Comparison of ENCODE assay signal across 9 cellular contexts in the genomic region with DNA sequence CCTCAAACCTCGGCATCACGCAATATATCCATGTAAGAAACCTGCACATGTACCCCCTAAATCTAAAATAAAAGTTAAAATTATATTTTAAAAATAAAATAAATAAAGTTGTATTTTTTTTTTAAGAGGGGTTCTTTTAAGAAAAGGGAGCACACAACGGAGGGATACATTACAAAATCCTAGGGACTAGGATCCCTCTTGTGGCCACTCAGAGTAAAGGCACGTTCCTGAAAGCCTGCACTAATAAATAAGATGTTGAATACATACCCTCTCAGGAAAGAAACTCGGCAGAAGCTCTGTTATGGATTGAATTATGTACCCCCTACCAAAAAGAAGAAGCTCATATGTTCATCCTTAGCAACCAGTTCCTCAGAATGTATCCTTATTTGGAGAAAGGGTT. TPM values are rescaled to one million over a fixed set of nuclear protein-coding genes. Genes with fewer than 3 reads are reported as not detected.
DNase-seq lines count a peak whose midpoint lies in the region; ATAC-seq and TF ChIP-seq lines count a peak whose summit lies in the region.
"Had no signal": no experiment of that assay in that cellular context is flagged by ENCODE, and none has a peak within 500 bp of the region (broad histone marks: within the 10 kb centered on the region; RNA-seq: fewer than 3 reads in every experiment).

No MANE protein-coding gene starts in this region.

- in situ Hi-C loops in astrocyte of the spinal cord (cut with HindIII; ENCODE audit: low sequenced_read_pairs), result no loop called here

- H3K9me3 Mint-ChIP-seq in CD14-positive monocyte, result peaks cover 0 to 2% (median 0%) of the 10 kb centered on the region in 7 donors
- H3K9me3 Mint-ChIP-seq in activated T-helper 2 cell treated with anti-CD3 and anti-CD28 coated beads, Interferon-gamma antibody, Interleukin-2, Interleukin-4, amounts not matched to agents 10 μg/mL and 5 μg/mL and 100 μg/mL, durations not matched to agents 14 hours and 24 hours and 36 hours, result no peaks in the 10 kb centered on the region
- H3K9me3 Mint-ChIP-seq: memory B cell had no signal

- no peak overlapping the region for H3K23ac ChIP-seq in mesendoderm (ENCODE audit: low read length)

- no peak overlapping the region for H3K4ac ChIP-seq in mesendoderm (ENCODE audit: low read depth, low read length)

- H4K8ac ChIP-seq in mesendoderm (ENCODE audit: low read depth, low read length), result no peak overlapping the region

- DNase-seq in CD14-positive monocyte (ENCODE audit: low spot score) (no peak), M059J (ENCODE audit: low read depth) (peak; percentile 15), astrocyte of the spinal cord (ENCODE audit: low read depth, low spot score) (peak; percentile 18), mesendoderm (peak; percentile 29), SHP77 (lab: John Stamatoyannopoulos, UW) (no peak)
- no peak for DNase-seq in activated T-helper 2 cell treated with anti-CD3 and anti-CD28 coated beads, Interferon-gamma antibody, Interleukin-2, Interleukin-4, amounts not matched to agents 10 μg/mL and 5 μg/mL and 100 μg/mL, durations not matched to agents 14 hours and 24 hours and 36 hours (ENCODE audit: low spot score)

- H2BK120ac ChIP-seq in mesendoderm (ENCODE audit: low read depth, low read length), result no peak overlapping the region

- no peaks in the 10 kb centered on the region for H3K79me2 ChIP-seq in mesendoderm (ENCODE audit: control insufficient read depth, insufficient read depth, low read length)

- H3K9ac ChIP-seq in mesendoderm (ENCODE audit: low read length), result no peak overlapping the region

- peaks cover 2 to 9% (median 5%) of the 10 kb centered on the region in 3 donors for H3K27me3 Mint-ChIP-seq in CD14-positive monocyte (ENCODE audit: low read depth in 3 of 3)
- peaks cover 2% of the 10 kb centered on the region for H3K27me3 Mint-ChIP-seq in activated T-helper 2 cell treated with anti-CD3 and anti-CD28 coated beads, Interferon-gamma antibody, Interleukin-2, Interleukin-4, amounts not matched to agents 10 μg/mL and 5 μg/mL and 100 μg/mL, durations not matched to agents 14 hours and 24 hours and 36 hours (ENCODE audit: low read depth)
- H3K27me3 Mint-ChIP-seq: memory B cell had no signal

- no peak overlapping the region for H3K4me3 Mint-ChIP-seq in CD14-positive monocyte
- H3K4me3 Mint-ChIP-seq in activated T-helper 2 cell treated with anti-CD3 and anti-CD28 coated beads, Interferon-gamma antibody, Interleukin-2, Interleukin-4, amounts not matched to agents 10 μg/mL and 5 μg/mL and 100 μg/mL, durations not matched to agents 14 hours and 24 hours and 36 hours (ENCODE audit: low read depth), result no peak overlapping the region
- H3K4me3 Mint-ChIP-seq: memory B cell had no signal

- H3K4me1 ChIP-seq in mesendoderm (ENCODE audit: control insufficient read depth, low read depth, low read length), result no peaks in the 10 kb centered on the region

- intact Hi-C loops in CD14-positive monocyte (cut with micrococcal nuclease), result no loop called here
- intact Hi-C loops in activated T-helper 2 cell treated with anti-CD3 and anti-CD28 coated beads, Interferon-gamma antibody, Interleukin-2, Interleukin-4, amounts not matched to agents 10 μg/mL and 5 μg/mL and 100 μg/mL, durations not matched to agents 14 hours and 24 hours and 36 hours (cut with micrococcal nuclease), result no loop called here

- H2BK5ac ChIP-seq in mesendoderm (ENCODE audit: low read length), result no peak overlapping the region

- no peak overlapping the region for H3K27ac ChIP-seq in mesendoderm (ENCODE audit: low read depth, low read length)

- no peaks in the 10 kb centered on the region for H3K4me1 Mint-ChIP-seq in CD14-positive monocyte
- H3K4me1 Mint-ChIP-seq in activated T-helper 2 cell treated with anti-CD3 and anti-CD28 coated beads, Interferon-gamma antibody, Interleukin-2, Interleukin-4, amounts not matched to agents 10 μg/mL and 5 μg/mL and 100 μg/mL, durations not matched to agents 14 hours and 24 hours and 36 hours (ENCODE audit: low read depth), result no peaks in the 10 kb centered on the region
- H3K4me1 Mint-ChIP-seq: memory B cell had no signal

- H3K27me3 ChIP-seq in mesendoderm (ENCODE audit: insufficient read depth, low read length, poor library complexity), result no peaks in the 10 kb centered on the region

- no peak overlapping the region for H4K5ac ChIP-seq in mesendoderm (ENCODE audit: low read length)

- no peaks in the 10 kb centered on the region for H3K79me1 ChIP-seq in mesendoderm (ENCODE audit: low read length)

- no peaks in the 10 kb centered on the region for H3K36me3 Mint-ChIP-seq in CD14-positive monocyte
- H3K36me3 Mint-ChIP-seq in activated T-helper 2 cell treated with anti-CD3 and anti-CD28 coated beads, Interferon-gamma antibody, Interleukin-2, Interleukin-4, amounts not matched to agents 10 μg/mL and 5 μg/mL and 100 μg/mL, durations not matched to agents 14 hours and 24 hours and 36 hours (ENCODE audit: low read depth), result no peaks in the 10 kb centered on the region
- H3K36me3 Mint-ChIP-seq: memory B cell had no signal

- H3K56ac ChIP-seq in mesendoderm (ENCODE audit: low read length), result no peak overlapping the region

- no peaks in the 10 kb centered on the region for H3K36me3 ChIP-seq in mesendoderm (ENCODE audit: control insufficient read depth, insufficient read depth, low read length)

- H3K4me2 ChIP-seq in mesendoderm (ENCODE audit: low read length), result no peak overlapping the region

- TF ChIP-seq CTCF in CD14-positive monocyte (IDR thresholded peaks at IDR 0.05), result peak; percentile 50
- peak; percentile 67 for TF ChIP-seq CTCF in astrocyte of the spinal cord (IDR thresholded peaks at IDR 0.05; ENCODE audit: low read depth, low read length)

- H2AK5ac ChIP-seq in mesendoderm (ENCODE audit: low read length), result no peak overlapping the region

- no peak overlapping the region for H3K27ac Mint-ChIP-seq in CD14-positive monocyte
- no peak overlapping the region for H3K27ac Mint-ChIP-seq in activated T-helper 2 cell treated with anti-CD3 and anti-CD28 coated beads, Interferon-gamma antibody, Interleukin-2, Interleukin-4, amounts not matched to agents 10 μg/mL and 5 μg/mL and 100 μg/mL, durations not matched to agents 14 hours and 24 hours and 36 hours
- H3K27ac Mint-ChIP-seq: memory B cell had no signal

- no peak overlapping the region for H3K4me3 ChIP-seq in astrocyte of the spinal cord (ENCODE audit: low read depth, low read length)
- H3K4me3 ChIP-seq in mesendoderm (ENCODE audit: low read length), result no peak overlapping the region

- ATAC-seq in GM18861 (IDR thresholded peaks at IDR 0.05; ENCODE audit: unreplicated experiment) (peak; percentile 63), GM19035 (IDR thresholded peaks at IDR 0.05; ENCODE audit: unreplicated experiment) (no peak)

- no CpG with 5 or more reads among the region's 5 CpGs for WGBS in mesendoderm (ENCODE audit: extremely low coverage, insufficient coverage, low lambda C conversion rate)

- H3K18ac ChIP-seq in mesendoderm (ENCODE audit: low read length), result no peak overlapping the region

- H2BK15ac ChIP-seq in mesendoderm (replicated peaks; ENCODE audit: low read depth), result no peak overlapping the region

RNA-seq across cellular contexts. Expression of gene PRDX4, which starts 50.9 kb away (rescaled TPM):
- 10 to 100 TPM; 60.6 to 76.2 TPM for polyA plus RNA-seq in CD14-positive monocyte
- total RNA-seq in M059J (2014; rRNA removed; shearing (Covaris generic)), result 468 and 479 TPM in 2 replicates
- 168 TPM for polyA plus RNA-seq in mesendoderm (2013, experiment 1 of 2)
- polyA plus RNA-seq in mesendoderm (2013, experiment 2 of 2), result 165 TPM
- total RNA-seq in activated T-helper 2 cell treated with anti-CD3 and anti-CD28 coated beads, Interferon-gamma antibody, Interleukin-2, Interleukin-4, amounts not matched to agents 10 μg/mL and 5 μg/mL and 100 μg/mL, durations not matched to agents 14 hours and 24 hours and 36 hours, result 59.0 and 68.0 TPM in 2 replicates

Comparison
In these comparisons a context has a peak if more than half of its experiments do, and no peak if none do; other contexts are left out.
1. DNase-seq: peak in M059J (single experiment), astrocyte of the spinal cord (single experiment) and mesendoderm (single experiment); none in CD14-positive monocyte (single experiment), SHP77 (0 of 2) and activated T-helper 2 cell treated with anti-CD3 and anti-CD28 coated beads, Interferon-gamma antibody, Interleukin-2, Interleukin-4, amounts not matched to agents 10 μg/mL and 5 μg/mL and 100 μg/mL, durations not matched to agents 14 hours and 24 hours and 36 hours (single experiment).